1 cellular context compared by ENCODE assay signal in the genomic region with DNA sequence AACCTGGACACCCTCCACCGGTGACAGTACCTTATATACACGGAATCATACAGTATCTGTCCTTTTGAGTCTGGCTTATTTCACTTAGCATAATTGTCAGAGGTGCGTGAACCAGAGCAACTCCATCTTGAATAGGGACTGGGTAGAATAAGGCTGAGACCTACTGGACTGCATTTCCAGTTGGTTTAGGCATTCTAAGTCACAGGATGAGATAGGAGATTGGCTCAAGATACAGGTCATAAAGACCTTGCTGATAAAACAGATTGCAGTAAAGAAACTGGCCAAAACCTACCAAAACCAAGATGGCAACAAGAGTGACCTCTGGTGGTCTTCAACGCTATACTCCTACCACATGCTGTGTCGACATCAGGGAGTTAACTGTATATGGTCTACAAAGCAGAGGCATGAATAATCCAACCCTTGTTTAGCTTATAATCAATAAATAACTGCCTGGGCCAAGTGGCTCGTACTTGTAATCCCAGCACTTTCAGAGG.
TF ChIP-seq lines count a peak whose summit lies in the region.

No MANE protein-coding gene starts in this region.

TF ChIP-seq in HepG2, 621 proteins besides CTCF, POLR2A, EP300 and RAD21 (continued from another document):
- TF ChIP-seq, protein P1, sequence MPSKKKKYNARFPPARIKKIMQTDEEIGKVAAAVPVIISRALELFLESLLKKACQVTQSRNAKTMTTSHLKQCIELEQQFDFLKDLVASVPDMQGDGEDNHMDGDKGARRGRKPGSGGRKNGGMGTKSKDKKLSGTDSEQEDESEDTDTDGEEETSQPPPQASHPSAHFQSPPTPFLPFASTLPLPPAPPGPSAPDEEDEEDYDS (CRISPR knock-in tag; IDR thresholded peaks at IDR 0.05), result peak; percentile 23; the same call in 1 of the 2 replicates
- TF ChIP-seq ZNF124 (CRISPR knock-in tag; IDR thresholded peaks at IDR 0.05), result peak; percentile 48; the same call in 1 of the 2 replicates
- 0 out of 2 replicates have a peak, but pooled peaks have one; percentile 9 for TF ChIP-seq ZKSCAN1 (IDR thresholded peaks at IDR 0.05; ENCODE audit: low read length)
